Comparison of ENCODE assay signal across 22 cellular contexts in genomic region chr15:47768730-47769129, GRCh38. TPM values are rescaled to one million over a fixed set of nuclear protein-coding genes. Genes with fewer than 3 reads are reported as not detected.
"Had no signal": no experiment of that assay in that cellular context is flagged by ENCODE, and none has a peak within 500 bp of the region (broad histone marks: within the 10 kb centered on the region; RNA-seq: fewer than 3 reads in every experiment).

No MANE protein-coding gene starts in this region.

- H3K27ac ChIP-seq: epithelial cell of prostate, esophagus squamous epithelium, neural progenitor cell, parathyroid adenoma, spleen, tibial nerve had no signal

- H2AFZ ChIP-seq: neural progenitor cell, parathyroid adenoma had no signal

- DNase-seq: activated CD4-positive, alpha-beta T cell treated with anti-CD3 and anti-CD28 coated beads for 1 hour; activated CD4-positive, alpha-beta T cell treated with anti-CD3 and anti-CD28 coated beads, Interleukin-2, amount 50 U/mL, for 1 hour; activated CD8-positive, alpha-beta T cell treated with anti-CD3 and anti-CD28 coated beads for 36 hours; activated naive CD8-positive, alpha-beta T cell treated with anti-CD3 and anti-CD28 coated beads, Interleukin-2, amount 50 U/mL, for 24 hours; activated T-cell treated with anti-CD3 and anti-CD28 coated beads, Interleukin-2, amount 50 U/mL, for 48 hours; dermis blood vessel endothelial cell; effector CD8-positive, alpha-beta T cell; esophagus squamous epithelium; foreskin melanocyte; natural killer cell; occipital lobe; right cardiac atrium; spleen; stimulated activated naive CD4-positive, alpha-beta T cell; T-helper 17 cell; T1000 had no signal

- H3K36me3 Mint-ChIP-seq: activated naive CD4-positive, alpha-beta T cell treated with anti-CD3 and anti-CD28 coated beads, Interleukin-2, amount 50 U/mL, for 24 hours; natural killer cell had no signal

- H3K36me3 ChIP-seq: neural progenitor cell had no signal

- H3K27me3 ChIP-seq: esophagus squamous epithelium, neural progenitor cell, spleen, tibial nerve had no signal

- H3K4me1 Mint-ChIP-seq: activated naive CD4-positive, alpha-beta T cell treated with anti-CD3 and anti-CD28 coated beads, Interleukin-2, amount 50 U/mL, for 24 hours; activated naive CD8-positive, alpha-beta T cell treated with anti-CD3 and anti-CD28 coated beads, Interleukin-2, amount 50 U/mL, for 24 hours; natural killer cell; neural progenitor cell; T-helper 17 cell had no signal

- H3K9me3 Mint-ChIP-seq: activated naive CD4-positive, alpha-beta T cell treated with anti-CD3 and anti-CD28 coated beads, Interleukin-2, amount 50 U/mL, for 24 hours had no signal

- H3K4me1 ChIP-seq: esophagus squamous epithelium, parathyroid adenoma, spleen, tibial nerve had no signal

- H3K4me2 ChIP-seq: neural progenitor cell had no signal

- H3K4me3 ChIP-seq: esophagus squamous epithelium, neural progenitor cell, spleen, tibial nerve had no signal

- H3K4me3 Mint-ChIP-seq: activated CD8-positive, alpha-beta T cell treated with anti-CD3 and anti-CD28 coated beads for 36 hours; activated naive CD4-positive, alpha-beta T cell treated with anti-CD3 and anti-CD28 coated beads, Interleukin-2, amount 50 U/mL, for 24 hours; activated naive CD8-positive, alpha-beta T cell treated with anti-CD3 and anti-CD28 coated beads, Interleukin-2, amount 50 U/mL, for 24 hours; natural killer cell; neural progenitor cell; T-helper 17 cell had no signal

- H3K79me2 ChIP-seq: parathyroid adenoma had no signal

- H3K27me3 Mint-ChIP-seq: activated CD8-positive, alpha-beta T cell treated with anti-CD3 and anti-CD28 coated beads for 36 hours; activated naive CD4-positive, alpha-beta T cell treated with anti-CD3 and anti-CD28 coated beads, Interleukin-2, amount 50 U/mL, for 24 hours; activated naive CD8-positive, alpha-beta T cell treated with anti-CD3 and anti-CD28 coated beads, Interleukin-2, amount 50 U/mL, for 24 hours; T-helper 17 cell had no signal

- H3K9ac ChIP-seq: neural progenitor cell, parathyroid adenoma had no signal

- H3K27ac Mint-ChIP-seq: activated CD8-positive, alpha-beta T cell treated with anti-CD3 and anti-CD28 coated beads for 36 hours; activated naive CD4-positive, alpha-beta T cell treated with anti-CD3 and anti-CD28 coated beads, Interleukin-2, amount 50 U/mL, for 24 hours; activated naive CD8-positive, alpha-beta T cell treated with anti-CD3 and anti-CD28 coated beads, Interleukin-2, amount 50 U/mL, for 24 hours; activated T-helper 2 cell treated with anti-CD3 and anti-CD28 coated beads, Interferon-gamma antibody, Interleukin-2, Interleukin-4, amounts not matched to agents 10 μg/mL and 5 μg/mL and 100 μg/mL, durations not matched to agents 14 hours and 24 hours and 36 hours; natural killer cell; neural progenitor cell; T-helper 17 cell had no signal

- H3K9me3 ChIP-seq: esophagus squamous epithelium, spleen, tibial nerve had no signal

RNA-seq across cellular contexts. Expression of gene SEMA6D, which starts 51.4 kb away (rescaled TPM):
- total RNA-seq: activated CD8-positive, alpha-beta T cell treated with anti-CD3 and anti-CD28 coated beads for 36 hours; activated T-helper 2 cell treated with anti-CD3 and anti-CD28 coated beads, Interferon-gamma antibody, Interleukin-2, Interleukin-4, amounts not matched to agents 10 μg/mL and 5 μg/mL and 100 μg/mL, durations not matched to agents 14 hours and 24 hours and 36 hours; natural killer cell; T-helper 17 cell had no signal
